Comparison of ENCODE assay signal across 8 cellular contexts in genomic region chr17:46191332-46192210, GRCh38. TPM values are rescaled to one million over a fixed set of nuclear protein-coding genes. Genes with fewer than 3 reads are reported as not detected.
DNase-seq lines count a peak whose midpoint lies in the region; ATAC-seq and TF ChIP-seq lines count a peak whose summit lies in the region.

No MANE protein-coding gene starts in this region.

- no peak overlapping the region for H2BK15ac ChIP-seq in H9 (ENCODE audit: low read depth, low read length)

- peaks cover 55% of the 10 kb centered on the region for H3K79me2 ChIP-seq in H9 (ENCODE audit: insufficient read depth, low read length)

- WGBS in H9 (ENCODE audit: extremely low coverage, insufficient read length, low lambda C conversion rate) = no CpG with 5 or more reads among the region's 21 CpGs

- peak overlapping the region; percentile 74; the same call in 1 of the 2 replicates for H3K14ac ChIP-seq in H9 (ENCODE audit: insufficient read depth, low read length)

- peak overlapping the region; percentile 95 to 99 (median 98) for H3K4me3 Mint-ChIP-seq in CD4-positive, CD25-positive, alpha-beta regulatory T cell
- H3K4me3 Mint-ChIP-seq in H9 = peak overlapping the region; percentile 91 to 97

- peaks cover 0 to 3% (median 0%) of the 10 kb centered on the region in 7 donors for H3K9me3 Mint-ChIP-seq in CD4-positive, CD25-positive, alpha-beta regulatory T cell
- peaks cover 2 to 4% of the 10 kb centered on the region in 2 experiments; a peak in 3 of 5 replicates for H3K9me3 Mint-ChIP-seq in H9

- no peak overlapping the region for H2BK120ac ChIP-seq in H9 (ENCODE audit: low read depth, low read length, poor library complexity, severe bottlenecking)

- no peak overlapping the region for H2BK12ac ChIP-seq in H9 (ENCODE audit: insufficient read length, low read depth, low read length)

- H2BK5ac ChIP-seq in H9 (ENCODE audit: insufficient read length, low read length) = peak overlapping the region; percentile 15

- DNase-seq in CD4-positive, CD25-positive, alpha-beta regulatory T cell = peak in 1 of 3 donors; percentile 52
- DNase-seq in H9 (peak; percentile 62), NOMO-1 (lab: John Stamatoyannopoulos, UW; ENCODE audit: unreplicated experiment in 2 of 2) (peak; percentile 59 to 65), ascending aorta (ENCODE audit: low spot score in 2 of 2) (peak in 1 of 2 donors; percentile 68), omental fat pad (ENCODE audit: low spot score) (no peak), amniotic stem cell (lab: John Stamatoyannopoulos, UW) (no peak)

- H3K4me3 ChIP-seq in CD4-positive, CD25-positive, alpha-beta regulatory T cell (ENCODE audit: low read depth, low read length) = peak overlapping the region; percentile 100
- H3K4me3 ChIP-seq in ascending aorta = peak overlapping the region; percentile 99 to 100
- H3K4me3 ChIP-seq in iPS-20b (ENCODE audit: low read length) = peak overlapping the region; percentile 89
- peak overlapping the region; percentile 77 for H3K4me3 ChIP-seq in skeletal muscle satellite cell (ENCODE audit: low read length)

- peaks cover 2% of the 10 kb centered on the region for H3K36me3 ChIP-seq in CD4-positive, CD25-positive, alpha-beta regulatory T cell (ENCODE audit: control insufficient read depth, insufficient read depth, low read length)
- H3K36me3 ChIP-seq in ascending aorta (no peaks in the 10 kb centered on the region), iPS-20b (ENCODE audit: insufficient read depth, low read depth, low read length) (no peaks in the 10 kb centered on the region), skeletal muscle satellite cell (ENCODE audit: insufficient read depth, low read length) (no peaks in the 10 kb centered on the region)

- no peak overlapping the region for H3K23ac ChIP-seq in H9 (ENCODE audit: insufficient read length, low read depth, low read length)

- H3K9ac ChIP-seq in H9 (ENCODE audit: extremely low read depth, insufficient read length, low read length) (peak overlapping the region; percentile 93), iPS-20b (ENCODE audit: low read depth, low read length) (peak overlapping the region; percentile 98), skeletal muscle satellite cell (ENCODE audit: low read depth, low read length) (peak overlapping the region; percentile 91)

- peak overlapping the region; percentile 42 for H3K56ac ChIP-seq in H9 (ENCODE audit: insufficient read length, low read depth, low read length)

- peak overlapping the region; percentile 94 to 98 (median 95) for H3K27ac Mint-ChIP-seq in CD4-positive, CD25-positive, alpha-beta regulatory T cell
- H3K27ac Mint-ChIP-seq in H9 = peak overlapping the region; percentile 99 to 100 (median 99)

- H4K5ac ChIP-seq in H9 (ENCODE audit: insufficient read length, low read depth, low read length) = no peak overlapping the region

- H3T11ph ChIP-seq in H9 (ENCODE audit: low read length) = no peak overlapping the region

- H3K4ac ChIP-seq in H9 (ENCODE audit: low read depth, low read length) = no peak overlapping the region; the same call in 1 of the 2 replicates

- H3K27me3 ChIP-seq in CD4-positive, CD25-positive, alpha-beta regulatory T cell (ENCODE audit: control insufficient read depth, insufficient read depth, low read length) = no peaks in the 10 kb centered on the region
- no peaks in the 10 kb centered on the region for H3K27me3 ChIP-seq in H9 (ENCODE audit: insufficient read depth, low read length)
- H3K27me3 ChIP-seq in ascending aorta = no peaks in the 10 kb centered on the region
- no peaks in the 10 kb centered on the region for H3K27me3 ChIP-seq in iPS-20b (ENCODE audit: insufficient read depth, low read length)
- no peaks in the 10 kb centered on the region for H3K27me3 ChIP-seq in skeletal muscle satellite cell (ENCODE audit: control insufficient read depth, insufficient read depth, low read length)

- intact Hi-C loops in ascending aorta (cut with DNase I) = loop anchor here (2.0 kb wide), 1 partner anchor 147 kb away; no protein-coding TSS in a partner anchor

- H3K4me2 ChIP-seq in H9 (ENCODE audit: insufficient read depth, insufficient read length, low read length) (peak overlapping the region; percentile 77), skeletal muscle satellite cell (ENCODE audit: low read length) (peak overlapping the region; percentile 89)

- H3K9me3 ChIP-seq in CD4-positive, CD25-positive, alpha-beta regulatory T cell (ENCODE audit: control insufficient read depth in 2 of 2, low read length in 2 of 2) = no peaks in the 10 kb centered on the region
- H3K9me3 ChIP-seq in H9 (ENCODE audit: control insufficient read depth, low read depth, low read length) (no peaks in the 10 kb centered on the region), ascending aorta (no peaks in the 10 kb centered on the region), iPS-20b (ENCODE audit: insufficient read depth, low read depth, low read length) (no peaks in the 10 kb centered on the region), skeletal muscle satellite cell (replicated peaks; ENCODE audit: low read length) (no peaks in the 10 kb centered on the region)

- no peak for TF ChIP-seq CTCF in H9 (conservative IDR thresholded peaks at IDR 0.05)
- peak in 1 of 3 experiments; percentile 1 for TF ChIP-seq CTCF in ascending aorta (IDR thresholded peaks at IDR 0.05)
- TF ChIP-seq CTCF in omental fat pad (IDR thresholded peaks at IDR 0.05) = no peak

- no peak overlapping the region for H2BK20ac ChIP-seq in H9 (ENCODE audit: low read depth, low read length, poor library complexity, severe bottlenecking)

- H4K8ac ChIP-seq in H9 (replicated peaks; ENCODE audit: insufficient read length, low read depth, low read length) = no peak overlapping the region

- peak overlapping the region; percentile 69 for H3K18ac ChIP-seq in H9 (ENCODE audit: insufficient read length, low read depth, low read length)

- peaks cover 79% of the 10 kb centered on the region for H3K4me1 ChIP-seq in CD4-positive, CD25-positive, alpha-beta regulatory T cell (ENCODE audit: control insufficient read depth, insufficient read depth, low read length, poor library complexity, severe bottlenecking)
- no peaks in the 10 kb centered on the region; the same call in none of the 2 replicates for H3K4me1 ChIP-seq in H9 (ENCODE audit: insufficient read depth, low read length)
- peaks cover 13 to 48% of the 10 kb centered on the region in 2 donors for H3K4me1 ChIP-seq in ascending aorta
- H3K4me1 ChIP-seq in iPS-20b (ENCODE audit: insufficient read depth, low read length) = peaks cover 30% of the 10 kb centered on the region; the same call in 1 of the 2 replicates
- peaks cover 33% of the 10 kb centered on the region for H3K4me1 ChIP-seq in skeletal muscle satellite cell (ENCODE audit: control insufficient read depth, insufficient read depth, low read length)

- H3K4me1 Mint-ChIP-seq in CD4-positive, CD25-positive, alpha-beta regulatory T cell = peaks cover 42 to 69% (median 57%) of the 10 kb centered on the region in 4 donors
- H3K4me1 Mint-ChIP-seq in H9 = peaks cover 45 to 55% of the 10 kb centered on the region in 2 experiments

- no peak overlapping the region for H2AK5ac ChIP-seq in H9 (ENCODE audit: insufficient read length, low read length)

- no peak for ATAC-seq in CD4-positive, CD25-positive, alpha-beta regulatory T cell (ENCODE audit: low read depth in 2 of 2)
- ATAC-seq in omental fat pad (ENCODE audit: low FRiP score) = no peak

- peaks cover 3% of the 10 kb centered on the region for H3K23me2 ChIP-seq in H9 (ENCODE audit: insufficient read length, low read depth, low read length, poor library complexity, severe bottlenecking)

- H4K91ac ChIP-seq in H9 (ENCODE audit: insufficient read length, low read depth, low read length) = no peak overlapping the region

- H4K20me1 ChIP-seq in H9 (ENCODE audit: control insufficient read depth, insufficient read depth, insufficient read length) = peaks cover 2% of the 10 kb centered on the region

- peak overlapping the region; percentile 98 for H3K27ac ChIP-seq in CD4-positive, CD25-positive, alpha-beta regulatory T cell (ENCODE audit: insufficient read depth, low read length, poor library complexity, severe bottlenecking)
- peak overlapping the region; percentile 84 for H3K27ac ChIP-seq in H9 (ENCODE audit: insufficient read length, low read depth, low read length)
- H3K27ac ChIP-seq in ascending aorta = peak overlapping the region; percentile 99 to 100
- peak overlapping the region; percentile 94 for H3K27ac ChIP-seq in iPS-20b (ENCODE audit: low read length)

- H3K36me3 Mint-ChIP-seq in CD4-positive, CD25-positive, alpha-beta regulatory T cell = peaks cover 4% of the 10 kb centered on the region
- H3K36me3 Mint-ChIP-seq in H9 (ENCODE audit: insufficient read depth in 1 of 3, low read depth in 3 of 3) = peaks cover 2 to 8% (median 7%) of the 10 kb centered on the region in 3 experiments; a peak in 5 of 7 replicates

- no peaks in the 10 kb centered on the region for H3K79me1 ChIP-seq in H9 (ENCODE audit: insufficient read depth, low read depth, low read length, poor library complexity, severe bottlenecking)

- H3K27me3 Mint-ChIP-seq in CD4-positive, CD25-positive, alpha-beta regulatory T cell = peaks cover 14% of the 10 kb centered on the region
- H3K27me3 Mint-ChIP-seq in H9 (ENCODE audit: low read depth) = no peaks in the 10 kb centered on the region

- H2AFZ ChIP-seq in H9 (ENCODE audit: low read length) = no peak overlapping the region

RNA-seq across cellular contexts. Expression of gene KANSL1, which starts 1.7 kb away (rescaled TPM):
- total RNA-seq in CD4-positive, CD25-positive, alpha-beta regulatory T cell = 295 TPM
- polyA plus RNA-seq in CD4-positive, CD25-positive, alpha-beta regulatory T cell = 10 to 100 TPM in 3 of 4 donors, 1 to 10 TPM in 1; 9.1 to 14.1 (median 11.3) TPM
- 110 and 114 TPM in 2 replicates for total RNA-seq in H9 (2021)
- total RNA-seq in ascending aorta = 53.5 TPM
- 34.7 and 35.5 TPM in 2 replicates for total RNA-seq in skeletal muscle satellite cell (2012; rRNA removed)
- 100 to 1,000 TPM in 1 of 4 donors, 10 to 100 TPM in 3; 48.9 to 109 (median 57.4) TPM for total RNA-seq in omental fat pad

Comparison
In these comparisons a context has a peak if more than half of its experiments do, and no peak if none do; other contexts are left out.
1. DNase-seq: peak in H9 (single experiment) and NOMO-1 (2 of 2); none in omental fat pad (single experiment) and amniotic stem cell (single experiment).
2. Peak in every context shown above with its lines, with median percentiles within 50 percentile points of each other: H3K27ac ChIP-seq, H3K4me3 ChIP-seq and H3K9ac ChIP-seq.